1 cellular context compared by ENCODE assay signal in the genomic region with DNA sequence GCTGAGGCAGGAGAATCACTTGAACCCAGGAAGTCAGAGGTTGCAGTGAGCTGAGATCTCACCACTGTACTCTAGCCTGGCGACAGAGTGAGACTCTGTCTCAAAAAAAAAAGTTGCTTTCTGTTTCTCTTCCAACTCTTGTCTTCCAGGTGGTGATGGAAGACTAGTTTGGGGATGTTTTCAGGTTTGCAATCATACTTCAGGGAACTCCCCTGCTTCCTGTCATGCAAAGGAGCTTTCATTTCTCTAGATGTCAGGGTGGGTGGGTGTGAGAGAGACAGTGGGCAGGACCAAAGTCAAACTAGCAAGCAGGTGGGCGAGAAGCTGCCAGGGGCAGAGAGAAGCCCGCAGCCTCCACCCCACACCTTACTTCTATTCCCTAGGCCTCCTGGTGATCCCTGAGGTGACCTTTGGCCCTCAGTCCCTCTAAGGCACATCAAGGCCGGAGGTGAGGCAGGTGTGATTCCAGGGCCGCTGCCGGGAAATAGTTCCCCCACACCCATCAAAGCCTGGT.
TF ChIP-seq lines count a peak whose summit lies in the region.

No MANE protein-coding gene starts in this region.

TF ChIP-seq in GM23338, 12 proteins besides CTCF, POLR2A, EP300 and RAD21 (continued from another document):
- TF ChIP-seq, protein P1, sequence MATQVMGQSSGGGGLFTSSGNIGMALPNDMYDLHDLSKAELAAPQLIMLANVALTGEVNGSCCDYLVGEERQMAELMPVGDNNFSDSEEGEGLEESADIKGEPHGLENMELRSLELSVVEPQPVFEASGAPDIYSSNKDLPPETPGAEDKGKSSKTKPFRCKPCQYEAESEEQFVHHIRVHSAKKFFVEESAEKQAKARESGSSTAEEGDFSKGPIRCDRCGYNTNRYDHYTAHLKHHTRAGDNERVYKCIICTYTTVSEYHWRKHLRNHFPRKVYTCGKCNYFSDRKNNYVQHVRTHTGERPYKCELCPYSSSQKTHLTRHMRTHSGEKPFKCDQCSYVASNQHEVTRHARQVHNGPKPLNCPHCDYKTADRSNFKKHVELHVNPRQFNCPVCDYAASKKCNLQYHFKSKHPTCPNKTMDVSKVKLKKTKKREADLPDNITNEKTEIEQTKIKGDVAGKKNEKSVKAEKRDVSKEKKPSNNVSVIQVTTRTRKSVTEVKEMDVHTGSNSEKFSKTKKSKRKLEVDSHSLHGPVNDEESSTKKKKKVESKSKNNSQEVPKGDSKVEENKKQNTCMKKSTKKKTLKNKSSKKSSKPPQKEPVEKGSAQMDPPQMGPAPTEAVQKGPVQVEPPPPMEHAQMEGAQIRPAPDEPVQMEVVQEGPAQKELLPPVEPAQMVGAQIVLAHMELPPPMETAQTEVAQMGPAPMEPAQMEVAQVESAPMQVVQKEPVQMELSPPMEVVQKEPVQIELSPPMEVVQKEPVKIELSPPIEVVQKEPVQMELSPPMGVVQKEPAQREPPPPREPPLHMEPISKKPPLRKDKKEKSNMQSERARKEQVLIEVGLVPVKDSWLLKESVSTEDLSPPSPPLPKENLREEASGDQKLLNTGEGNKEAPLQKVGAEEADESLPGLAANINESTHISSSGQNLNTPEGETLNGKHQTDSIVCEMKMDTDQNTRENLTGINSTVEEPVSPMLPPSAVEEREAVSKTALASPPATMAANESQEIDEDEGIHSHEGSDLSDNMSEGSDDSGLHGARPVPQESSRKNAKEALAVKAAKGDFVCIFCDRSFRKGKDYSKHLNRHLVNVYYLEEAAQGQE (IDR thresholded peaks at IDR 0.05; ENCODE audit: unreplicated experiment), result no peak
